In genomic region chr1:92441316-92442311, GRCh38 we compare ENCODE assay signal across 1 cellular context.
TF ChIP-seq lines count a peak whose summit lies in the region.

No MANE protein-coding gene starts in this region.

TF ChIP-seq in HepG2, 621 proteins besides CTCF, POLR2A, EP300 and RAD21 (continued from another document and continues in another):
- TF ChIP-seq MLXIP (CRISPR knock-in tag; IDR thresholded peaks at IDR 0.05; ENCODE audit: borderline replicate concordance) (no peak), BRD4 (CRISPR knock-in tag; IDR thresholded peaks at IDR 0.05) (peak; percentile 92; the same call in 1 of the 2 replicates), PATZ1 (CRISPR knock-in tag; IDR thresholded peaks at IDR 0.05) (peak; percentile 81; the same call in 1 of the 2 replicates), ZBTB7B (CRISPR knock-in tag; IDR thresholded peaks at IDR 0.05) (peak; percentile 61; the same call in 1 of the 2 replicates), E2F5 (CRISPR knock-in tag; conservative IDR thresholded peaks at IDR 0.05) (peak; percentile 61; the same call in 1 of the 2 replicates), FOXA3 (CRISPR knock-in tag; IDR thresholded peaks at IDR 0.05) (peak; percentile 96), NAIF1 (CRISPR knock-in tag; IDR thresholded peaks at IDR 0.05; ENCODE audit: borderline replicate concordance) (peak; percentile 74; the same call in 1 of the 2 replicates), IRF1 (CRISPR knock-in tag; IDR thresholded peaks at IDR 0.05; ENCODE audit: low read depth) (peak; percentile 31; the same call in 1 of the 2 replicates), ETV5 (CRISPR knock-in tag; IDR thresholded peaks at IDR 0.05; ENCODE audit: borderline replicate concordance) (peak; percentile 89), KAT7 (CRISPR knock-in tag; IDR thresholded peaks at IDR 0.05; ENCODE audit: borderline replicate concordance) (peak; percentile 74; the same call in 1 of the 2 replicates), ZNF768 (CRISPR knock-in tag; IDR thresholded peaks at IDR 0.05) (peak; percentile 48; the same call in 1 of the 2 replicates), LCORL (IDR thresholded peaks at IDR 0.05) (peak; percentile 90), LCORL (CRISPR knock-in tag; IDR thresholded peaks at IDR 0.05) (no peak; the same call in 1 of the 2 replicates), IRF2 (CRISPR knock-in tag; IDR thresholded peaks at IDR 0.05) (peak; percentile 71; the same call in 1 of the 2 replicates), ZNF451 (CRISPR knock-in tag; IDR thresholded peaks at IDR 0.05) (no peak), ARNT (IDR thresholded peaks at IDR 0.05) (no peak), SP5 (CRISPR knock-in tag; IDR thresholded peaks at IDR 0.05; ENCODE audit: borderline replicate concordance, low read depth) (peak; percentile 77; the same call in 1 of the 2 replicates), ZFYVE20 (CRISPR knock-in tag; IDR thresholded peaks at IDR 0.05; ENCODE audit: borderline replicate concordance, low read depth) (no peak), ZNF441 (CRISPR knock-in tag; IDR thresholded peaks at IDR 0.05; ENCODE audit: borderline replicate concordance) (peak; percentile 25; the same call in 1 of the 2 replicates), ZBTB7A (CRISPR knock-in tag; IDR thresholded peaks at IDR 0.05) (peak; percentile 69; the same call in 1 of the 2 replicates), ZXDC (CRISPR knock-in tag; IDR thresholded peaks at IDR 0.05) (0 out of 2 replicates have a peak, but pooled peaks have one; percentile 63), ZNF142 (CRISPR knock-in tag; IDR thresholded peaks at IDR 0.05) (0 out of 2 replicates have a peak, but pooled peaks have one; percentile 69), ZNF564 (CRISPR knock-in tag; IDR thresholded peaks at IDR 0.05) (no peak), ZMYM2 (CRISPR knock-in tag; IDR thresholded peaks at IDR 0.05) (peak; percentile 53; the same call in 1 of the 2 replicates), HOXA7 (CRISPR knock-in tag; IDR thresholded peaks at IDR 0.05) (no peak), BRF2 (CRISPR knock-in tag; IDR thresholded peaks at IDR 0.05) (peak; percentile 74; the same call in 1 of the 2 replicates), ZNF337 (CRISPR knock-in tag; IDR thresholded peaks at IDR 0.05; ENCODE audit: borderline replicate concordance, low read depth) (0 out of 2 replicates have a peak, but pooled peaks have one; percentile 76), ZSCAN29 (CRISPR knock-in tag; conservative IDR thresholded peaks at IDR 0.05) (0 out of 2 replicates have a peak, but pooled peaks have one; percentile 43), ZNF275 (CRISPR knock-in tag; IDR thresholded peaks at IDR 0.05; ENCODE audit: borderline replicate concordance) (peak; percentile 76; the same call in 1 of the 2 replicates), DMAP1 (CRISPR knock-in tag; IDR thresholded peaks at IDR 0.05) (peak; percentile 89), PHF21A (CRISPR knock-in tag; IDR thresholded peaks at IDR 0.05) (peak; percentile 88), ZNF17 (CRISPR knock-in tag; IDR thresholded peaks at IDR 0.05) (0 out of 2 replicates have a peak, but pooled peaks have one; percentile 36), ZSCAN12 (CRISPR knock-in tag; IDR thresholded peaks at IDR 0.05) (no peak), CREM (IDR thresholded peaks at IDR 0.05) (peak; percentile 51; the same call in 1 of the 2 replicates), CREM (CRISPR knock-in tag; IDR thresholded peaks at IDR 0.05) (no peak), ZNF225 (CRISPR knock-in tag; IDR thresholded peaks at IDR 0.05) (peak; percentile 75; the same call in 1 of the 2 replicates), TFAP4 (IDR thresholded peaks at IDR 0.05; ENCODE audit: borderline replicate concordance, low read depth) (peak; percentile 86), ZNF784 (CRISPR knock-in tag; IDR thresholded peaks at IDR 0.05; ENCODE audit: borderline replicate concordance) (peak; percentile 91; the same call in 1 of the 2 replicates), ZNF644 (CRISPR knock-in tag; IDR thresholded peaks at IDR 0.05; ENCODE audit: low read depth) (no peak), SOX5 (CRISPR knock-in tag; IDR thresholded peaks at IDR 0.05; ENCODE audit: borderline replicate concordance) (peak; percentile 74; the same call in 1 of the 2 replicates), NCOA1 (CRISPR knock-in tag; IDR thresholded peaks at IDR 0.05) (peak; percentile 33; the same call in 1 of the 2 replicates), KDM3A (CRISPR knock-in tag; IDR thresholded peaks at IDR 0.05; ENCODE audit: low read depth) (peak; percentile 41; the same call in 1 of the 2 replicates)
